8 cellular contexts compared by ENCODE assay signal in the genomic region with DNA sequence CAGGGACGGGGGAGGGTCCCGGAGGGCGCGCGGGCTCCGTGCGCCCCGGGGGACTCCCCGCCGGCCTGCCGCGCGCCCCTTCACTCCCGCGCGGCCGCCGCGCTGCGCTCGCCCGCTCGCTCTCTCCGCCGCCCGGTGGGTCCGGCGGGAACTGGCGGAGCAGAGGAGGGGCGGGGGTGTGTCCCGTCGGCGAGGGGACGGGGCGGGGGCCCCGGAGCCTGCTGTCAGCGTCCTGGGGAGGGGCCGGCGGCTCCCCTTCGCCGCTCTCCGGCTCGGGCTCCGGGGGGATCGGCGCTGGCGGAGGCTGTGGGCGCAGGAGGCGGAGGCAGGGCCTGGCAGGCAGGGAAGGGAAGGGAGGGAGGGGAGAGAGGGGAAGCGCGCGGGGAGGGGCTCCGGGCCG. TPM values are rescaled to one million over a fixed set of nuclear protein-coding genes. Genes with fewer than 3 reads are reported as not detected.
DNase-seq lines count a peak whose midpoint lies in the region; ATAC-seq and TF ChIP-seq lines count a peak whose summit lies in the region.

Gene SH3PXD2A (minus strand): TSS at position 153 of the 400 bp plus-strand sequence. CDS start 310 bp downstream, outside the sequence.

- H3K36me3 ChIP-seq in MM.1S (replicated peaks; ENCODE audit: insufficient read depth, low read length): no peaks in the 10 kb centered on the region

- H3K4me2 ChIP-seq in MM.1S (ENCODE audit: low read depth, low read length): peak within 1 kb of the TSS; percentile 83

- H3K27me3 ChIP-seq in CD4-positive, alpha-beta T cell (ENCODE audit: control insufficient read depth, insufficient read depth, low read length): peaks cover 21% of the 10 kb centered on the region
- H3K27me3 ChIP-seq in MM.1S (replicated peaks; ENCODE audit: insufficient read depth, low read length): peaks cover 14% of the 10 kb centered on the region

- peaks cover 10% of the 10 kb centered on the region for H3K4me1 ChIP-seq in MM.1S (ENCODE audit: low read length)

- no peaks in the 10 kb centered on the region for H3K9me2 ChIP-seq in MM.1S (replicated peaks; ENCODE audit: insufficient read depth, low read length)

- peaks cover 18% of the 10 kb centered on the region for H3K4me1 Mint-ChIP-seq in CD4-positive, alpha-beta T cell (ENCODE audit: low read depth)
- H3K4me1 Mint-ChIP-seq in activated T-helper 2 cell treated with anti-CD3 and anti-CD28 coated beads, Interferon-gamma antibody, Interleukin-2, Interleukin-4, amounts not matched to agents 10 μg/mL and 5 μg/mL and 100 μg/mL, durations not matched to agents 14 hours and 24 hours and 36 hours (ENCODE audit: low read depth): peaks cover 12% of the 10 kb centered on the region
- H3K4me1 Mint-ChIP-seq in osteocyte (ENCODE audit: unreplicated experiment): peaks cover 18% of the 10 kb centered on the region

- peaks cover 59% of the 10 kb centered on the region for H3K27me3 Mint-ChIP-seq in CD4-positive, alpha-beta T cell
- peaks cover 65% of the 10 kb centered on the region for H3K27me3 Mint-ChIP-seq in activated T-helper 2 cell treated with anti-CD3 and anti-CD28 coated beads, Interferon-gamma antibody, Interleukin-2, Interleukin-4, amounts not matched to agents 10 μg/mL and 5 μg/mL and 100 μg/mL, durations not matched to agents 14 hours and 24 hours and 36 hours (ENCODE audit: low read depth)
- H3K27me3 Mint-ChIP-seq in osteocyte (ENCODE audit: unreplicated experiment): peaks cover 31% of the 10 kb centered on the region

- no peaks in the 10 kb centered on the region for H4K20me1 ChIP-seq in MM.1S (ENCODE audit: insufficient read depth, low read length)

- peak within 1 kb of the TSS; percentile 28; the same call in 1 of the 2 replicates for H3K9ac ChIP-seq in MM.1S (ENCODE audit: low read length)

- peak within 1 kb of the TSS; percentile 60 for H3K4me3 ChIP-seq in MM.1S (ENCODE audit: low read length)

- no peaks in the 10 kb centered on the region for H3K9me3 ChIP-seq in CD4-positive, alpha-beta T cell (ENCODE audit: control insufficient read depth, low read length)
- no peaks in the 10 kb centered on the region for H3K9me3 ChIP-seq in MM.1S (replicated peaks; ENCODE audit: insufficient read depth, low read length)

- H3K36me3 Mint-ChIP-seq in CD4-positive, alpha-beta T cell (ENCODE audit: low read depth): no peaks in the 10 kb centered on the region
- H3K36me3 Mint-ChIP-seq in activated T-helper 2 cell treated with anti-CD3 and anti-CD28 coated beads, Interferon-gamma antibody, Interleukin-2, Interleukin-4, amounts not matched to agents 10 μg/mL and 5 μg/mL and 100 μg/mL, durations not matched to agents 14 hours and 24 hours and 36 hours (ENCODE audit: low read depth): no peaks in the 10 kb centered on the region
- H3K36me3 Mint-ChIP-seq in osteocyte (ENCODE audit: unreplicated experiment): no peaks in the 10 kb centered on the region

- peak within 1 kb of the TSS; percentile 89 for H3K4me3 Mint-ChIP-seq in CD4-positive, alpha-beta T cell
- peak within 1 kb of the TSS; percentile 76 for H3K4me3 Mint-ChIP-seq in activated T-helper 2 cell treated with anti-CD3 and anti-CD28 coated beads, Interferon-gamma antibody, Interleukin-2, Interleukin-4, amounts not matched to agents 10 μg/mL and 5 μg/mL and 100 μg/mL, durations not matched to agents 14 hours and 24 hours and 36 hours (ENCODE audit: low read depth)
- peak within 1 kb of the TSS; percentile 79 for H3K4me3 Mint-ChIP-seq in osteocyte (ENCODE audit: unreplicated experiment)

- H3F3A ChIP-seq in MM.1S (ENCODE audit: insufficient read depth, low read length): no peaks in the 10 kb centered on the region

- POLR2A ChIA-PET in CD4-positive, alpha-beta T cell (lab: Charles Lee): no interaction called here

- TF ChIP-seq CTCF in CD4-positive, alpha-beta T cell (IDR thresholded peaks at IDR 0.05): no peak
- TF ChIP-seq CTCF in MM.1S (IDR thresholded peaks at IDR 0.05; ENCODE audit: low read length) (no peak), osteocyte (IDR thresholded peaks at IDR 0.05) (peak; percentile 0)

- peak in 2 of 10 experiments; percentile 5 to 22 for DNase-seq in CD4-positive, alpha-beta T cell
- DNase-seq in MM.1S: no peak
- no peak for DNase-seq in activated T-helper 2 cell treated with anti-CD3 and anti-CD28 coated beads, Interferon-gamma antibody, Interleukin-2, Interleukin-4, amounts not matched to agents 10 μg/mL and 5 μg/mL and 100 μg/mL, durations not matched to agents 14 hours and 24 hours and 36 hours (ENCODE audit: low spot score)
- no peak for DNase-seq in Right ventricle myocardium inferior (ENCODE audit: missing footprints)
- no peak for DNase-seq in osteocyte (ENCODE audit: extremely low spot score, unreplicated experiment)
- no peak for DNase-seq in DMS79 (lab: John Stamatoyannopoulos, UW)

- H3K79me2 ChIP-seq in MM.1S (ENCODE audit: low read length): no peaks in the 10 kb centered on the region

- no peak within 1 kb of the TSS for H3K27ac ChIP-seq in CD4-positive, alpha-beta T cell (ENCODE audit: low read depth, low read length)
- H3K27ac ChIP-seq in MM.1S (ENCODE audit: low read length): no peak within 1 kb of the TSS

- intact Hi-C loops in CD4-positive, alpha-beta T cell (cut with DNase I, micrococcal nuclease): no loop called here
- intact Hi-C loops in activated T-helper 2 cell treated with anti-CD3 and anti-CD28 coated beads, Interferon-gamma antibody, Interleukin-2, Interleukin-4, amounts not matched to agents 10 μg/mL and 5 μg/mL and 100 μg/mL, durations not matched to agents 14 hours and 24 hours and 36 hours (cut with micrococcal nuclease): no loop called here
- intact Hi-C loops in Right ventricle myocardium inferior (cut with DNase I): loop anchor here (1.0 kb wide), 1 partner anchor 142 kb away; no protein-coding TSS in a partner anchor

- no peaks in the 10 kb centered on the region for H3K9me3 Mint-ChIP-seq in CD4-positive, alpha-beta T cell
- no peaks in the 10 kb centered on the region for H3K9me3 Mint-ChIP-seq in activated T-helper 2 cell treated with anti-CD3 and anti-CD28 coated beads, Interferon-gamma antibody, Interleukin-2, Interleukin-4, amounts not matched to agents 10 μg/mL and 5 μg/mL and 100 μg/mL, durations not matched to agents 14 hours and 24 hours and 36 hours
- no peaks in the 10 kb centered on the region for H3K9me3 Mint-ChIP-seq in osteocyte (ENCODE audit: unreplicated experiment)

- peak; percentile 59 for ATAC-seq in CD4-positive, alpha-beta T cell (ENCODE audit: poor library complexity)
- ATAC-seq in Right ventricle myocardium inferior: peak; percentile 18
- no peak for ATAC-seq in HG02970 (IDR thresholded peaks at IDR 0.05; ENCODE audit: low FRiP score, unreplicated experiment)
- ATAC-seq in HG02885 (IDR thresholded peaks at IDR 0.05; ENCODE audit: poor library complexity, unreplicated experiment): no peak

- CTCF ChIA-PET in CD4-positive, alpha-beta T cell (lab: Charles Lee): no interaction called here

- no peak within 1 kb of the TSS for H3K27ac Mint-ChIP-seq in CD4-positive, alpha-beta T cell
- no peak within 1 kb of the TSS for H3K27ac Mint-ChIP-seq in activated T-helper 2 cell treated with anti-CD3 and anti-CD28 coated beads, Interferon-gamma antibody, Interleukin-2, Interleukin-4, amounts not matched to agents 10 μg/mL and 5 μg/mL and 100 μg/mL, durations not matched to agents 14 hours and 24 hours and 36 hours
- no peak within 1 kb of the TSS for H3K27ac Mint-ChIP-seq in osteocyte (ENCODE audit: unreplicated experiment)

- peak within 1 kb of the TSS; percentile 51 for H2AFZ ChIP-seq in MM.1S (ENCODE audit: low read length)

RNA-seq across cellular contexts. Expression of gene SH3PXD2A, which starts in this region (rescaled TPM):
- 1 to 10 TPM; 6.9 to 7.0 TPM for total RNA-seq in CD4-positive, alpha-beta T cell
- 8.3 and 8.6 TPM in 2 replicates for total RNA-seq in activated T-helper 2 cell treated with anti-CD3 and anti-CD28 coated beads, Interferon-gamma antibody, Interleukin-2, Interleukin-4, amounts not matched to agents 10 μg/mL and 5 μg/mL and 100 μg/mL, durations not matched to agents 14 hours and 24 hours and 36 hours
- total RNA-seq in Right ventricle myocardium inferior: 28.7 TPM
- 43.0 and 46.6 TPM in 2 replicates for total RNA-seq in osteocyte

Comparison
In these comparisons a context has a peak if more than half of its experiments do, and no peak if none do; other contexts are left out.
1. ATAC-seq: peak in CD4-positive, alpha-beta T cell (single experiment) and Right ventricle myocardium inferior (single experiment); none in HG02970 (single experiment) and HG02885 (single experiment).
2. Peak in every context shown above with its lines, with median percentiles within 50 percentile points of each other: H3K4me3 Mint-ChIP-seq.